Comparison of ENCODE assay signal across 8 cellular contexts in the genomic region with DNA sequence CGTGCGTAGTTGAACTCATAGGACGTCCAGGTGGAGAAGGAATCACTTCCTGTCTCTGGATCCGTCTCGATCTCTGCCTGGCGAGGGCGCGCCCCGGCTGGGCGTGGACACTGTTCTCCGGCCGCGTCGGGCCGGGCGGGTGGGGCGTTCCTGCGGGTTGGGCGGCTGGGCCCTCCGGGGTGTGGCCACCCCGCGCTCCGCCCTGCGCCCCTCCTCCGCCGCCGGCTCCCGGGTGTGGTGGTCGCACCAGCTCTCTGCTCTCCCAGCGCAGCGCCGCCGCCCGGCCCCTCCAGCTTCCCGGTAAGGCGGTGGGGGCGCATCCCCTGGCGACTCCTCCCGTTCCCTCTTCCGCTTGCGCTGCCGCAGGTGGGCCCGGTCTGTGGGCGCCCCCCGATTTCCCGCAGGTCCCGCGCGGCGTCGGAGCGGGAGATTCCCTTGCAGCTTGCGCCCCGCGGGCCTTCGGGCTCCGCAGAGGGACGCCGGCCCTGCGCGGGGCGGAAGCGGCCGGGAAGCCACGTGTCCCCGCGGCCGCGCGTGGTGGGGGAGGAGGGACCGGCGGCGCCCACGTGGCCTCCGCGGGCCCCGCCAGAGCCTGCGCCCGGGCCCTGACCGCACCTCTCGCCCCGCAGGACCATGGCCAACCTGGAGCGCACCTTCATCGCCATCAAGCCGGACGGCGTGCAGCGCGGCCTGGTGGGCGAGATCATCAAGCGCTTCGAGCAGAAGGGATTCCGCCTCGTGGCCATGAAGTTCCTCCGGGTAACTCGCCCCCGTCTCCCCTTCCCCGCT. TPM values are rescaled to one million over a fixed set of nuclear protein-coding genes. Genes with fewer than 3 reads are reported as not detected.
DNase-seq lines count a peak whose midpoint lies in the region; ATAC-seq, FAIRE-seq and TF ChIP-seq lines count a peak whose summit lies in the region.

A gene (plus strand): TSS at position 214 of the 789 bp plus-strand sequence. CDS start 420 bp downstream, at position 634.

- H3K36me3 ChIP-seq in bronchial epithelial cell (ENCODE audit: control insufficient read depth, insufficient read depth, low read length), result peaks cover 14% of the 10 kb centered on the region

- no peaks in the 10 kb centered on the region for H3K27me3 ChIP-seq in bronchial epithelial cell (ENCODE audit: control insufficient read depth, insufficient read depth, low read length)

- peak; percentile 76 for DNase-seq in NK-92 treated with Interleukin-12 subunit alpha and Interleukin-12 subunit beta, amount 100 ng/mL, for 24 hours (lab: John Stamatoyannopoulos, UW)
- DNase-seq in NK-92 (lab: John Stamatoyannopoulos, UW; ENCODE audit: unreplicated experiment), result no peak
- DNase-seq in NCI-H2081 treated with DMSO at 0.1 percent for 48 hours (lab: John Stamatoyannopoulos, UW), result peak; percentile 33
- DNase-seq in bronchial epithelial cell (ENCODE audit: low read depth), result peak; percentile 70
- DNase-seq in iPS-NIHi7 (ENCODE audit: extremely low spot score), result peak; percentile 97
- DNase-seq in smooth muscle cell of the brain vasculature (ENCODE audit: low read depth, low spot score), result peak; percentile 54

- peak within 1 kb of the TSS; percentile 95 for H3K4me3 ChIP-seq in bronchial epithelial cell (ENCODE audit: low read depth, low read length)

- FAIRE-seq in bronchial epithelial cell (lab: Jason Lieb, UNC), result no peak

- no peak for TF ChIP-seq CTCF in VCaP (conservative IDR thresholded peaks at IDR 0.05)
- TF ChIP-seq CTCF in bronchial epithelial cell (IDR thresholded peaks at IDR 0.05; ENCODE audit: insufficient read depth, low read length, severe bottlenecking), result no peak

- ATAC-seq in HG02885 (IDR thresholded peaks at IDR 0.05; ENCODE audit: poor library complexity, unreplicated experiment), result peak; percentile 89

- peak within 1 kb of the TSS; percentile 97 for H3K27ac ChIP-seq in VCaP

RNA-seq across cellular contexts. Expression of the gene that starts here (rescaled TPM):
- 995 and 1,613 TPM in 2 replicates for total RNA-seq in bronchial epithelial cell
